ENCODE assay signal across 24 cellular contexts in genomic region chr12:104896146-104896545, GRCh38.
"Had no signal": no experiment of that assay in that cellular context is flagged by ENCODE, and none has a peak within 500 bp of the region (broad histone marks: within the 10 kb centered on the region; RNA-seq: fewer than 3 reads in every experiment).

No MANE protein-coding gene starts in this region.

- H3K27me3 ChIP-seq: cardiac muscle cell, heart left ventricle, upper lobe of right lung had no signal

- H3K27me3 Mint-ChIP-seq: activated CD4-positive, alpha-beta memory T cell treated with anti-CD3 and anti-CD28 coated beads, Interleukin-2, amount 10 ng/mL, durations not matched to agents 7 days and 5 days had no signal

- H3K27ac Mint-ChIP-seq: activated CD4-positive, alpha-beta memory T cell treated with anti-CD3 and anti-CD28 coated beads, Interleukin-2, amount 10 ng/mL, durations not matched to agents 7 days and 5 days; activated CD4-positive, alpha-beta T cell treated with anti-CD3 and anti-CD28 coated beads, Interleukin-2, amount 10 ng/mL, durations not matched to agents 24 days and 14 days; activated naive CD8-positive, alpha-beta T cell treated with anti-CD3 and anti-CD28 coated beads, Interleukin-2, amount 50 U/mL, for 24 hours; activated T-cell treated with anti-CD3 and anti-CD28 coated beads, Interleukin-2, amount 50 U/mL, for 72 hours; naive thymus-derived CD4-positive, alpha-beta T cell; stimulated activated naive B cell treated with anti-CD40 and anti-IgM and Interleukin-4, amounts not matched to agents 10 μg/mL and 1 μg/mL and 100 μg/mL, for 72 hours; T-helper 2 cell treated with Interferon-gamma antibody and Interleukin-4, amounts not matched to agents 5 μg/mL and 100 μg/mL, for 36 hours had no signal

- H3K36me3 ChIP-seq: cardiac muscle cell, heart left ventricle, thoracic aorta, upper lobe of right lung had no signal

- H3K9me3 ChIP-seq: thoracic aorta, upper lobe of right lung had no signal

- H3K4me3 ChIP-seq: cardiac muscle cell, heart left ventricle, smooth muscle cell, thoracic aorta, upper lobe of right lung had no signal

- FAIRE-seq: endometrium, keratinocyte had no signal

- H3K4me1 Mint-ChIP-seq: activated CD4-positive, alpha-beta memory T cell treated with anti-CD3 and anti-CD28 coated beads, Interleukin-2, amount 10 ng/mL, durations not matched to agents 7 days and 5 days; activated CD4-positive, alpha-beta T cell treated with anti-CD3 and anti-CD28 coated beads, Interleukin-2, amount 10 ng/mL, durations not matched to agents 24 days and 14 days; neural crest cell had no signal

- ATAC-seq: activated CD4-positive, CD25-positive, alpha-beta regulatory T cell treated with anti-CD3 and anti-CD28 coated beads, Interleukin-2, amount 50 U/mL, for 24 hours; activated naive CD8-positive, alpha-beta T cell treated with anti-CD3 and anti-CD28 coated beads, Interleukin-2, amount 50 U/mL, for 24 hours; activated T-cell treated with anti-CD3 and anti-CD28 coated beads, Interleukin-2, amount 50 U/mL, for 72 hours; heart left ventricle; naive thymus-derived CD4-positive, alpha-beta T cell; sciatic nerve; stimulated activated naive B cell treated with anti-CD40 and anti-IgM and Interleukin-4, amounts not matched to agents 10 μg/mL and 1 μg/mL and 100 μg/mL, for 72 hours; upper lobe of right lung had no signal

- H3K4me3 Mint-ChIP-seq: activated CD4-positive, alpha-beta memory T cell treated with anti-CD3 and anti-CD28 coated beads, Interleukin-2, amount 10 ng/mL, durations not matched to agents 7 days and 5 days; activated CD4-positive, alpha-beta T cell treated with anti-CD3 and anti-CD28 coated beads, Interleukin-2, amount 10 ng/mL, durations not matched to agents 24 days and 14 days; activated naive CD8-positive, alpha-beta T cell treated with anti-CD3 and anti-CD28 coated beads, Interleukin-2, amount 50 U/mL, for 24 hours; activated T-cell treated with anti-CD3 and anti-CD28 coated beads, Interleukin-2, amount 50 U/mL, for 72 hours; naive thymus-derived CD4-positive, alpha-beta T cell; neural crest cell; stimulated activated naive B cell treated with anti-CD40 and anti-IgM and Interleukin-4, amounts not matched to agents 10 μg/mL and 1 μg/mL and 100 μg/mL, for 72 hours; T-helper 2 cell treated with Interferon-gamma antibody and Interleukin-4, amounts not matched to agents 5 μg/mL and 100 μg/mL, for 36 hours had no signal

- H3K4me1 ChIP-seq: heart left ventricle, upper lobe of right lung had no signal

- DNase-seq: activated CD4-positive, alpha-beta memory T cell treated with anti-CD3 and anti-CD28 coated beads, Interleukin-2, amount 10 ng/mL, durations not matched to agents 7 days and 5 days; activated CD4-positive, alpha-beta T cell treated with anti-CD3 and anti-CD28 coated beads, Interleukin-2, amount 10 ng/mL, durations not matched to agents 24 days and 14 days; activated effector memory CD4-positive, alpha-beta T cell treated with anti-CD3 and anti-CD28 coated beads, Interleukin-2, amount 50 U/mL, for 16 hours; activated naive CD4-positive, alpha-beta T cell treated with anti-CD3 and anti-CD28 coated beads, Interleukin-2, amount 50 U/mL, for 16 hours; activated naive CD8-positive, alpha-beta T cell treated with anti-CD3 and anti-CD28 coated beads, Interleukin-2, amount 50 U/mL, for 24 hours; activated T-cell treated with anti-CD3 and anti-CD28 coated beads, Interleukin-2, amount 50 U/mL, for 72 hours; heart left ventricle; naive thymus-derived CD4-positive, alpha-beta T cell; occipital lobe; posterior cingulate gyrus; stimulated activated CD4-positive, alpha-beta T cell treated with anti-CD3 and anti-CD28 coated beads, Interleukin-2, amount 100 ng/mL, for 48 hours; stimulated activated CD8-positive, alpha-beta memory T cell treated with anti-CD3 and anti-CD28 coated beads, Interleukin-4, amount 100 ng/mL, for 48 hours; stimulated activated naive B cell treated with anti-CD40 and anti-IgM and Interleukin-4, amounts not matched to agents 10 μg/mL and 1 μg/mL and 100 μg/mL, for 72 hours; upper lobe of right lung had no signal

- H3K27ac ChIP-seq: cardiac muscle cell, heart left ventricle, thoracic aorta, upper lobe of right lung, VCaP had no signal
